ENCODE assay signal across 1 cellular context in the genomic region with DNA sequence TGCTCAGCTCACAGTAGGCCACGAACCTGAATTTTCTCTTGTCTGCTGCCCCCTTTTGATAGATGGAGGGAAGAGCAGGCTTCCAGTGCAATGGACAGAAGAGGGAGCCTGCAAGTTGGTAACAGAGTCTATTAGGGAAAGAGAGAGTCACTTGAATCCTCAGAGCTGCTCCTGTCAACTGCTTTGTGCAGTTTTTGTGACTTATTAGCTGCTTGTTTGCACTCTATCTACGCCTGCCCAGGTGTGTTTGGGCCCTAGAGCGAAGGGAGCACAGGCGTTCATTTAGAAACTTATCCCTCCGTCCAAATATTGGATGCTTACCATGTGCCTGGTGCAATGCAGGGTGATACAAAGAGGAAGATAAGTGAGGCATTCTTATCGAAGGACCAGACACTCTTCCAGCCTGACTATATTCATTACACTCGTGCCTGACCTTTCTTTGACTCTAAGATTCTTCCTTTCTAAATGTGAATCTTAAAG.
TF ChIP-seq lines count a peak whose summit lies in the region.

No MANE protein-coding gene starts in this region.

TF ChIP-seq in GM12878, 131 proteins besides CTCF, POLR2A, EP300 and RAD21 (continued from another document):
- TF ChIP-seq, protein P1, sequence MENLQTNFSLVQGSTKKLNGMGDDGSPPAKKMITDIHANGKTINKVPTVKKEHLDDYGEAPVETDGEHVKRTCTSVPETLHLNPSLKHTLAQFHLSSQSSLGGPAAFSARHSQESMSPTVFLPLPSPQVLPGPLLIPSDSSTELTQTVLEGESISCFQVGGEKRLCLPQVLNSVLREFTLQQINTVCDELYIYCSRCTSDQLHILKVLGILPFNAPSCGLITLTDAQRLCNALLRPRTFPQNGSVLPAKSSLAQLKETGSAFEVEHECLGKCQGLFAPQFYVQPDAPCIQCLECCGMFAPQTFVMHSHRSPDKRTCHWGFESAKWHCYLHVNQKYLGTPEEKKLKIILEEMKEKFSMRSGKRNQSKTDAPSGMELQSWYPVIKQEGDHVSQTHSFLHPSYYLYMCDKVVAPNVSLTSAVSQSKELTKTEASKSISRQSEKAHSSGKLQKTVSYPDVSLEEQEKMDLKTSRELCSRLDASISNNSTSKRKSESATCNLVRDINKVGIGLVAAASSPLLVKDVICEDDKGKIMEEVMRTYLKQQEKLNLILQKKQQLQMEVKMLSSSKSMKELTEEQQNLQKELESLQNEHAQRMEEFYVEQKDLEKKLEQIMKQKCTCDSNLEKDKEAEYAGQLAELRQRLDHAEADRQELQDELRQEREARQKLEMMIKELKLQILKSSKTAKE (IDR thresholded peaks at IDR 0.05; ENCODE audit: low read depth, poor library complexity, severe bottlenecking) = no peak
- TF ChIP-seq TCF7 (IDR thresholded peaks at IDR 0.05; ENCODE audit: borderline replicate concordance) = no peak
TF ChIP-seq in GM12878: peak in this region for 2.
